In genomic region chr11:66720223-66720898, GRCh38 we compare ENCODE assay signal across 9 cellular contexts. TPM values are rescaled to one million over a fixed set of nuclear protein-coding genes. Genes with fewer than 3 reads are reported as not detected.
DNase-seq lines count a peak whose midpoint lies in the region; ATAC-seq and TF ChIP-seq lines count a peak whose summit lies in the region.
"Had no signal": no experiment of that assay in that cellular context is flagged by ENCODE, and none has a peak within 500 bp of the region (broad histone marks: within the 10 kb centered on the region; RNA-seq: fewer than 3 reads in every experiment).

No MANE protein-coding gene starts in this region.

- peak; percentile 26 to 50 (median 45) for DNase-seq in stimulated activated CD4-positive, alpha-beta T cell treated with anti-CD3 and anti-CD28 coated beads, Interleukin-12 subunit alpha, Interleukin-12 subunit beta, amount 100 ng/mL, for 48 hours (ENCODE audit: low read depth in 2 of 3, low spot score in 1 of 3)
- no peak for DNase-seq in stimulated activated CD4-positive, alpha-beta T cell treated with anti-CD3 and anti-CD28 coated beads, Interleukin-12 subunit alpha, Interleukin-12 subunit beta, amount 100 ng/mL, for 4 hours
- peak in 2 of 3 donors; percentile 61 to 68 for DNase-seq in Peyer's patch
- no peak for DNase-seq in chondrocyte (ENCODE audit: low spot score)
- peak; percentile 70 for DNase-seq in natural killer cell treated with Interleukin-12 subunit alpha and Interleukin-12 subunit beta and Interleukin-15 and Interleukin-18, amount 100 ng/mL, for 72 hours (ENCODE audit: low spot score)
- DNase-seq in HAP-1 (ENCODE audit: low spot score in 2 of 2), result no peak
- DNase-seq: activated B cell treated with CpG ODN at 0.5 μM for 24 hours had no signal

- no peaks in the 10 kb centered on the region for H3K36me3 ChIP-seq in Peyer's patch
- H3K36me3 ChIP-seq in HAP-1 (replicated peaks), result peaks cover 38% of the 10 kb centered on the region

- no peaks in the 10 kb centered on the region for H3K27me3 ChIP-seq in Peyer's patch
- no peaks in the 10 kb centered on the region for H3K27me3 ChIP-seq in HAP-1 (ENCODE audit: low read depth)

- H3K9me3 ChIP-seq in Peyer's patch, result no peaks in the 10 kb centered on the region
- H3K9me3 ChIP-seq in HAP-1, result no peaks in the 10 kb centered on the region

- in situ Hi-C loops in HAP-1 (cut with MboI; ENCODE audit: low sequenced_read_pairs), result no loop called here

- no peaks in the 10 kb centered on the region for H3K9me3 Mint-ChIP-seq in chondrocyte (ENCODE audit: low read depth)
- no peaks in the 10 kb centered on the region for H3K9me3 Mint-ChIP-seq in natural killer cell treated with Interleukin-12 subunit alpha and Interleukin-12 subunit beta and Interleukin-15 and Interleukin-18, amount 100 ng/mL, for 72 hours
- H3K9me3 Mint-ChIP-seq: activated B cell treated with CpG ODN at 0.5 μM for 24 hours had no signal

- TF ChIP-seq POLR2A in Peyer's patch (IDR thresholded peaks at IDR 0.05), result no peak

- H3K4me1 ChIP-seq in Peyer's patch (no peaks in the 10 kb centered on the region), HAP-1 (peaks cover 5% of the 10 kb centered on the region; the same call in 1 of the 2 replicates)

- no peak for TF ChIP-seq CTCF in Peyer's patch (IDR thresholded peaks at IDR 0.05)
- TF ChIP-seq CTCF in chondrocyte (IDR thresholded peaks at IDR 0.05), result no peak

- no peak overlapping the region for H3K4me3 Mint-ChIP-seq in chondrocyte (ENCODE audit: unreplicated experiment)
- H3K4me3 Mint-ChIP-seq in natural killer cell treated with Interleukin-12 subunit alpha and Interleukin-12 subunit beta and Interleukin-15 and Interleukin-18, amount 100 ng/mL, for 72 hours, result peak overlapping the region; percentile 58
- H3K4me3 Mint-ChIP-seq: activated B cell treated with CpG ODN at 0.5 μM for 24 hours had no signal

- peak overlapping the region; percentile 80 for H3K27ac Mint-ChIP-seq in chondrocyte (ENCODE audit: unreplicated experiment)
- H3K27ac Mint-ChIP-seq in natural killer cell treated with Interleukin-12 subunit alpha and Interleukin-12 subunit beta and Interleukin-15 and Interleukin-18, amount 100 ng/mL, for 72 hours, result no peak overlapping the region
- H3K27ac Mint-ChIP-seq: activated B cell treated with CpG ODN at 0.5 μM for 24 hours had no signal

- H3K4me1 Mint-ChIP-seq in chondrocyte (ENCODE audit: low read depth), result peaks cover 12% of the 10 kb centered on the region
- H3K4me1 Mint-ChIP-seq in natural killer cell treated with Interleukin-12 subunit alpha and Interleukin-12 subunit beta and Interleukin-15 and Interleukin-18, amount 100 ng/mL, for 72 hours (ENCODE audit: low read depth in 2 of 2), result peaks cover 7 to 8% of the 10 kb centered on the region in 2 donors
- H3K4me1 Mint-ChIP-seq: activated B cell treated with CpG ODN at 0.5 μM for 24 hours had no signal

- H3K4me3 ChIP-seq in Peyer's patch (no peak overlapping the region), HAP-1 (no peak overlapping the region)

- H3K27me3 Mint-ChIP-seq in chondrocyte (ENCODE audit: low read depth), result no peaks in the 10 kb centered on the region
- H3K27me3 Mint-ChIP-seq in natural killer cell treated with Interleukin-12 subunit alpha and Interleukin-12 subunit beta and Interleukin-15 and Interleukin-18, amount 100 ng/mL, for 72 hours, result peaks cover 10 to 22% of the 10 kb centered on the region in 2 donors

- no peaks in the 10 kb centered on the region for H3K36me3 Mint-ChIP-seq in chondrocyte (ENCODE audit: low read depth)
- no peaks in the 10 kb centered on the region for H3K36me3 Mint-ChIP-seq in natural killer cell treated with Interleukin-12 subunit alpha and Interleukin-12 subunit beta and Interleukin-15 and Interleukin-18, amount 100 ng/mL, for 72 hours

- H3K27ac ChIP-seq in Peyer's patch, result peak overlapping the region in 2 of 4 donors; percentile 26 to 29

- peak; percentile 80 to 85 for ATAC-seq in natural killer cell treated with Interleukin-12 subunit alpha and Interleukin-12 subunit beta and Interleukin-15 and Interleukin-18, amount 100 ng/mL, for 72 hours
- no peak for ATAC-seq in HG03442 (IDR thresholded peaks at IDR 0.05; ENCODE audit: unreplicated experiment)
- ATAC-seq in HG02678 (IDR thresholded peaks at IDR 0.05; ENCODE audit: unreplicated experiment), result no peak

RNA-seq across cellular contexts. Expression of gene SPTBN2, which starts 8.7 kb away (rescaled TPM):
- total RNA-seq in Peyer's patch, result 10 to 100 TPM in 2 of 4 donors, 1 to 10 TPM in 2; 1.7 to 23.1 (median 6.0) TPM
- total RNA-seq in chondrocyte, result 13.2 to 18.6 TPM (median 15.7 TPM) in 3 replicates
- under 1 TPM in 1 of 2 donors, not detected in 1; 0.93 TPM for total RNA-seq in natural killer cell treated with Interleukin-12 subunit alpha and Interleukin-12 subunit beta and Interleukin-15 and Interleukin-18, amount 100 ng/mL, for 72 hours

RNA-seq across cellular contexts. Expression of gene RBM4B, which starts 42.7 kb away (rescaled TPM):
- total RNA-seq in Peyer's patch, result 10 to 100 TPM; 15.2 to 33.0 (median 21.7) TPM
- total RNA-seq in chondrocyte, result 19.6 to 26.3 TPM (median 22.5 TPM) in 3 replicates
- 10 to 100 TPM; 14.8 to 16.7 TPM for total RNA-seq in natural killer cell treated with Interleukin-12 subunit alpha and Interleukin-12 subunit beta and Interleukin-15 and Interleukin-18, amount 100 ng/mL, for 72 hours

Comparison
In these comparisons a context has a peak if more than half of its experiments do, and no peak if none do; other contexts are left out.
1. DNase-seq: peak in stimulated activated CD4-positive, alpha-beta T cell treated with anti-CD3 and anti-CD28 coated beads, Interleukin-12 subunit alpha, Interleukin-12 subunit beta, amount 100 ng/mL, for 48 hours (3 of 3), Peyer's patch (2 of 3) and natural killer cell treated with Interleukin-12 subunit alpha and Interleukin-12 subunit beta and Interleukin-15 and Interleukin-18, amount 100 ng/mL, for 72 hours (single experiment); none in stimulated activated CD4-positive, alpha-beta T cell treated with anti-CD3 and anti-CD28 coated beads, Interleukin-12 subunit alpha, Interleukin-12 subunit beta, amount 100 ng/mL, for 4 hours (single experiment), chondrocyte (single experiment) and HAP-1 (0 of 2).
2. ATAC-seq: peak in natural killer cell treated with Interleukin-12 subunit alpha and Interleukin-12 subunit beta and Interleukin-15 and Interleukin-18, amount 100 ng/mL, for 72 hours (2 of 2); none in HG03442 (single experiment) and HG02678 (single experiment).